17 cellular contexts compared by ENCODE assay signal in the genomic region with DNA sequence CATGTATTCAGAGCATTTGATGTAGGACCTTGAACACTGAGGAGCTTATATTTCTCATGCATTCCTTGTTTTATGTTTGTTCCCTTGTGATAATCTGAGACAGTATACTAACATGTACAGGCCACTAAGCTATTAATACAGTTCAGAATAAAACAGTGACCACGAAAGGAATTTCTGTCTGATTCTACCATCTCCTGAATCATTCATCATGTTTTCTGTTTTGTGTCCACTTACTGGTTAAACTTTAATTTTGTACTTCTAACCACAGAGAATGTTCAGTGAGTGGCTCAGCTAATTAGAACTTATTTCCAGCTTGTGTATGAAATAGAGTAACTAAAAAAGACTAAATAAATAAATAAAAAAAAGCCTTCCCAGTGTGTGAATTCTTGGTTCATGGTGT.
"Had no signal": no experiment of that assay in that cellular context is flagged by ENCODE, and none has a peak within 500 bp of the region (broad histone marks: within the 10 kb centered on the region; RNA-seq: fewer than 3 reads in every experiment).

No MANE protein-coding gene starts in this region.

- H3K27ac Mint-ChIP-seq: immature natural killer cell; naive thymus-derived CD8-positive, alpha-beta T cell; stimulated activated memory B cell treated with anti-CD40 and anti-IgM and Interleukin-4, amounts not matched to agents 10 μg/mL and 1 μg/mL and 100 μg/mL, for 72 hours; stimulated activated naive CD8-positive, alpha-beta T cell treated with anti-CD3 and anti-CD28 coated beads, Interleukin-15, Interleukin-2, amounts not matched to agents 100 ng/mL and 50 ng/mL, for 24 hours had no signal

- H3K4me3 ChIP-seq: esophagus squamous epithelium, gastroesophageal sphincter, mucosa of descending colon, right atrium auricular region, tibial artery, upper lobe of left lung, uterus had no signal

- DNase-seq: effector memory CD4-positive, alpha-beta T cell; esophagus squamous epithelium; foreskin fibroblast; immature natural killer cell; mucosa of descending colon; naive thymus-derived CD8-positive, alpha-beta T cell; posterior cingulate gyrus; stimulated activated CD4-positive, alpha-beta T cell treated with anti-CD3 and anti-CD28 coated beads, Interleukin-4, amount 100 ng/mL, for 1 hour; tibial artery; upper lobe of left lung; uterus had no signal

- H3K4me1 ChIP-seq: esophagus squamous epithelium, gastroesophageal sphincter, right atrium auricular region, tibial artery, upper lobe of left lung, uterus had no signal

- H3K36me3 Mint-ChIP-seq: immature natural killer cell; naive thymus-derived CD8-positive, alpha-beta T cell; stimulated activated memory B cell treated with anti-CD40 and anti-IgM and Interleukin-4, amounts not matched to agents 10 μg/mL and 1 μg/mL and 100 μg/mL, for 72 hours had no signal

- H3K9me3 ChIP-seq: esophagus squamous epithelium, gastroesophageal sphincter, mucosa of descending colon, right atrium auricular region, tibial artery, upper lobe of left lung, uterus had no signal

- H3K27me3 Mint-ChIP-seq: naive thymus-derived CD8-positive, alpha-beta T cell; stimulated activated memory B cell treated with anti-CD40 and anti-IgM and Interleukin-4, amounts not matched to agents 10 μg/mL and 1 μg/mL and 100 μg/mL, for 72 hours; stimulated activated naive CD8-positive, alpha-beta T cell treated with anti-CD3 and anti-CD28 coated beads, Interleukin-15, Interleukin-2, amounts not matched to agents 100 ng/mL and 50 ng/mL, for 24 hours had no signal

- H3K4me1 Mint-ChIP-seq: immature natural killer cell; naive thymus-derived CD8-positive, alpha-beta T cell; neural crest cell; stimulated activated memory B cell treated with anti-CD40 and anti-IgM and Interleukin-4, amounts not matched to agents 10 μg/mL and 1 μg/mL and 100 μg/mL, for 72 hours had no signal

- H3K4me3 Mint-ChIP-seq: immature natural killer cell; naive thymus-derived CD8-positive, alpha-beta T cell; neural crest cell; stimulated activated memory B cell treated with anti-CD40 and anti-IgM and Interleukin-4, amounts not matched to agents 10 μg/mL and 1 μg/mL and 100 μg/mL, for 72 hours; stimulated activated naive CD8-positive, alpha-beta T cell treated with anti-CD3 and anti-CD28 coated beads, Interleukin-15, Interleukin-2, amounts not matched to agents 100 ng/mL and 50 ng/mL, for 24 hours had no signal

- ATAC-seq: gastroesophageal sphincter; mucosa of descending colon; naive thymus-derived CD8-positive, alpha-beta T cell had no signal

- H3K36me3 ChIP-seq: esophagus squamous epithelium, gastroesophageal sphincter, right atrium auricular region, tibial artery, upper lobe of left lung, uterus had no signal

- H3K27ac ChIP-seq: epithelial cell of prostate, esophagus squamous epithelium, gastroesophageal sphincter, right atrium auricular region, tibial artery, upper lobe of left lung, uterus had no signal

- H3K27me3 ChIP-seq: esophagus squamous epithelium, gastroesophageal sphincter, right atrium auricular region, tibial artery, upper lobe of left lung, uterus had no signal
